In the genomic region with DNA sequence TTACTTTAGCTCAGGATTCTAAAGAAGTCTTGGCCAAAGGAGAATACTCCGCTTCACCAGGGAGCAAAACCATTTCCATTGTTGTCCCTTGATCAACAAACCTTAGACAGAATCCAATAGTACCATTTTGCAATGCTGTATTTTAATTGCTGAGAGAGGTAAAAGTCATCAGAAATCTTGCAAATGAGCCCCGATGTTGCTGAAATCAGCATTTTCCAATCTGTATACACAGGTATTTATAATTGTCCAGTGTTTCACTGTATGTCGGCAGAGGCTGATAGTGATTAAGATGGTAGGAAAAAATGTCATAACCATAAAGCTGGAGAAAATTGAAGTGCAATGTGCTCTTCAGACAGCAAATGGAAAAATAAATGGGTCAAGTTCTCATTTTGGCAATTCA, we compare ENCODE assay signal across 2 cellular contexts.
TF ChIP-seq lines count a peak whose summit lies in the region.

No MANE protein-coding gene starts in this region.

TF ChIP-seq in A549, 52 proteins besides CTCF, POLR2A, EP300 and RAD21 (continued from another document):
- TF ChIP-seq ZC3H11A (IDR thresholded peaks at IDR 0.05), result no peak
- no peak for TF ChIP-seq RCOR1 (IDR thresholded peaks at IDR 0.05; ENCODE audit: low read depth, low read length)
- no peak for TF ChIP-seq HEYL (CRISPR knock-in tag; IDR thresholded peaks at IDR 0.05)
- peak; percentile 78 for TF ChIP-seq MAFK (IDR thresholded peaks at IDR 0.05; ENCODE audit: partially characterized antibody)
- no peak for TF ChIP-seq PBX3 (IDR thresholded peaks at IDR 0.05)
TF ChIP-seq in A549: peak in this region for 1.

TF ChIP-seq in IMR-90, 13 proteins besides CTCF, POLR2A, EP300 and RAD21:
- TF ChIP-seq MAZ (IDR thresholded peaks at IDR 0.05; ENCODE audit: borderline replicate concordance, low read depth, low read length), result no peak
- no peak for TF ChIP-seq USF2 (IDR thresholded peaks at IDR 0.05; ENCODE audit: low read depth, low read length)
- no peak for TF ChIP-seq BHLHE40 (IDR thresholded peaks at IDR 0.05; ENCODE audit: low read depth, low read length)
- no peak for TF ChIP-seq CHD1 (IDR thresholded peaks at IDR 0.05; ENCODE audit: low read depth, low read length)
- peak; percentile 61 for TF ChIP-seq MAFK (IDR thresholded peaks at IDR 0.05; ENCODE audit: low read depth, low read length)
- TF ChIP-seq RCOR1 (IDR thresholded peaks at IDR 0.05; ENCODE audit: insufficient replicate concordance, low read length), result no peak
- no peak for TF ChIP-seq MXI1 (IDR thresholded peaks at IDR 0.05; ENCODE audit: borderline replicate concordance, low read depth, low read length)
- no peak for TF ChIP-seq CEBPB (IDR thresholded peaks at IDR 0.05; ENCODE audit: low read depth, low read length)
TF ChIP-seq in IMR-90: peak in this region for 1.
